In genomic region chr14:104448721-104449120, GRCh38 we compare ENCODE assay signal across 24 cellular contexts.
"Had no signal": no experiment of that assay in that cellular context is flagged by ENCODE, and none has a peak within 500 bp of the region (broad histone marks: within the 10 kb centered on the region; RNA-seq: fewer than 3 reads in every experiment).

No MANE protein-coding gene starts in this region.

- H3K9me3 ChIP-seq: suprapubic skin, testis, thoracic aorta, thyroid gland, upper lobe of right lung, uterus, vagina had no signal

- H3K4me1 ChIP-seq: stomach, suprapubic skin, testis, thyroid gland, tibial artery, tibial nerve, transverse colon, upper lobe of left lung, upper lobe of right lung, uterus, vagina had no signal

- H3K36me3 ChIP-seq: stomach, suprapubic skin, thoracic aorta, thyroid gland, tibial artery, tibial nerve, transverse colon, upper lobe of left lung, upper lobe of right lung, uterus, vagina had no signal

- DNase-seq: stimulated activated CD4-positive, alpha-beta T cell treated with anti-CD3 and anti-CD28 coated beads, Interleukin-2, amount 100 ng/mL, for 48 hours; stimulated activated CD4-positive, alpha-beta T cell treated with anti-CD3 and anti-CD28 coated beads, Interleukin-4, amount 100 ng/mL, for 1 hour; stimulated activated CD4-positive, alpha-beta T cell treated with anti-CD3 and anti-CD28 coated beads, Interleukin-4, amount 100 ng/mL, for 24 hours; stimulated activated CD4-positive, alpha-beta T cell treated with anti-CD3 and anti-CD28 coated beads, Interleukin-4, amount 100 ng/mL, for 4 hours; stimulated activated CD8-positive, alpha-beta memory T cell treated with anti-CD3 and anti-CD28 coated beads, Interleukin-4, amount 100 ng/mL, for 48 hours; stimulated activated naive B cell treated with anti-CD40 and anti-IgM and Interleukin-4, amounts not matched to agents 10 μg/mL and 1 μg/mL and 100 μg/mL, for 72 hours; stimulated activated naive CD4-positive, alpha-beta T cell; stimulated activated naive CD4-positive, alpha-beta T cell treated with Interleukin-2 at 50 U/mL for 16 hours; stimulated activated naive CD8-positive, alpha-beta T cell treated with anti-CD3 and anti-CD28 coated beads, Interleukin-15, amount 100 ng/mL, for 72 hours; stimulated activated naive CD8-positive, alpha-beta T cell treated with anti-CD3 and anti-CD28 coated beads, Interleukin-15, Interleukin-2, amounts not matched to agents 100 U/mL and 50 U/mL, for 24 hours; stomach; substantia nigra; testis; thyroid gland; tibial artery; transverse colon; trophoblast cell; upper lobe of left lung; upper lobe of right lung; uterus had no signal

- H3K27ac ChIP-seq: stomach, suprapubic skin, testis, thoracic aorta, thyroid gland, tibial artery, tibial nerve, transverse colon, upper lobe of left lung, upper lobe of right lung, uterus, vagina had no signal

- H3K4me3 ChIP-seq: stomach, suprapubic skin, testis, thoracic aorta, thyroid gland, tibial artery, tibial nerve, transverse colon, upper lobe of left lung, upper lobe of right lung, uterus, vagina had no signal
